In the genomic region with DNA sequence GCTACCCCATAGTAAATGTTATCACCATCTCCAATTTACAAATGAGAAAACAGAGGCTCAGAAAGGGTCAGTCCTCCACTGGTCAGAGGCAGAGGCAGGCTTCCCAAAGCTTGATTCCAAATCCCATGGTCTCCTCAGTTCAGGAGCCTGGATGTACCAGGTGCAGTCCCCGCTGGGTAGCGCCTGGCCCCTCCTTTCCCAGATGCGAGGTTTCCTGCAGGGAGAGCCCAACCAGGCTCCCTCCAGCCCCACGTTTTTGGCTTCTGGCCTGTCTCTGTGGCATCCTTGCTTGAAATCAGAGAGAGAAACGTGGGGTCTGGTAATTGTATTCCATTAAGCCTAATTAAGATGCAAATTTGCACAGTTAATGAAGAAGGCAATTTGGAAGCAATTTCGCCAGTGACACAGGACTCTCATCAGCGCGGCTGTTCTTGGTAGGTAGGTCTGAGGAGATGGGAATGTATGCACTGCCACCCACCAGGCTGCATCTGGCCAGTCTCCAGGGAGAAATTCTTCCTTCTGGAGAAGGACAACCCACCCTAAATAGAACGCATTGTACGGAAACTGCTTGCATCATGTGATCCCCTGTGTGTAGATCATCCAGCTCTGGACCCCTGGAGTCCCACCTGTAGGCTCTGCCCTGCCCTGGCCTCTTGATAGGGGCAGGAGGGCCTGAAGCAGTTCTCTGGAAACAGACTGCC, we compare ENCODE assay signal across 27 cellular contexts. TPM values are rescaled to one million over a fixed set of nuclear protein-coding genes. Genes with fewer than 3 reads are reported as not detected.
A peak's percentile ranks its signal among the peaks of the same experiment; 100 is the strongest.
DNase-seq lines count a peak whose midpoint lies in the region; ATAC-seq lines count a peak whose summit lies in the region.
"Had no signal": no experiment of that assay in that cellular context is flagged by ENCODE, and none has a peak within 500 bp of the region (broad histone marks: within the 10 kb centered on the region; RNA-seq: fewer than 3 reads in every experiment).

No MANE protein-coding gene starts in this region.

- no peaks in the 10 kb centered on the region for H3K27me3 ChIP-seq in H7 (ENCODE audit: control insufficient read depth, insufficient read depth, low read length)
- H3K27me3 ChIP-seq: left lung, vagina had no signal

- intact Hi-C loops in posterior cingulate gyrus (cut with DNase I) = no loop called here

- DNase-seq in H7 (peak; percentile 38), NCI-H1105 (lab: John Stamatoyannopoulos, UW) (peak; percentile 61), astrocyte of the hippocampus (ENCODE audit: low read depth, low spot score) (peak; percentile 70), posterior cingulate gyrus (peak in 6 of 10 donors; percentile 29 to 86 (median 68)), epidermal melanocyte (ENCODE audit: insufficient read length, low spot score) (no peak), NCI-H1092 treated with DMSO at 0.1 percent for 48 hours (lab: John Stamatoyannopoulos, UW) (no peak)
- DNase-seq: activated CD4-positive, alpha-beta T cell treated with anti-CD3 and anti-CD28 coated beads, Interleukin-2, amount 10 ng/mL, durations not matched to agents 7 days and 5 days; activated gamma-delta T cell treated with Interleukin-2 at 50 U/mL for 16 hours; activated T-cell treated with anti-CD3 and anti-CD28 coated beads, Interleukin-2, amount 50 U/mL, for 24 hours; cortex of kidney; EL; HFFc6; hypothalamus; left lung; mesenchymal stem cell; NCI-H1048; NCI-H187 treated with DMSO at 0.1 percent for 48 hours; SIG-M5; stimulated activated CD4-positive, alpha-beta T cell treated with anti-CD3 and anti-CD28 coated beads, Interleukin-4, amount 100 ng/mL, for 4 hours had no signal

- H3K4me3 ChIP-seq in H7 (ENCODE audit: insufficient read depth, low read depth, low read length) = no peak overlapping the region
- H3K4me3 ChIP-seq: GM12878, left lung, prostate gland, vagina had no signal

- H3K36me3 ChIP-seq in H7 (replicated peaks; ENCODE audit: control insufficient read depth, insufficient read depth, low read length) = no peaks in the 10 kb centered on the region
- H3K36me3 ChIP-seq: prostate gland, vagina had no signal

- ATAC-seq in HG02610 (IDR thresholded peaks at IDR 0.05; ENCODE audit: unreplicated experiment) (no peak), HG03108 (IDR thresholded peaks at IDR 0.05; ENCODE audit: unreplicated experiment) (no peak)
- ATAC-seq: GM12878; left lung; Panc1; stimulated activated memory B cell treated with anti-CD40 and anti-IgM and Interleukin-4, amounts not matched to agents 10 μg/mL and 1 μg/mL and 100 μg/mL, for 72 hours had no signal

RNA-seq across cellular contexts. Expression of a gene that starts 50.6 kb away (rescaled TPM):
- not detected in 2 replicates for total RNA-seq in H7 (2014; rRNA removed; shearing (Covaris generic))
- total RNA-seq: GM12878, WTC11 had no signal

Comparison
In these comparisons a context has a peak if more than half of its experiments do, and no peak if none do; other contexts are left out.
1. DNase-seq: peak in H7 (single experiment), NCI-H1105 (single experiment), astrocyte of the hippocampus (single experiment) and posterior cingulate gyrus (6 of 10); none in epidermal melanocyte (single experiment) and NCI-H1092 treated with DMSO at 0.1 percent for 48 hours (single experiment).